Comparison of ENCODE assay signal across 11 cellular contexts in the genomic region with DNA sequence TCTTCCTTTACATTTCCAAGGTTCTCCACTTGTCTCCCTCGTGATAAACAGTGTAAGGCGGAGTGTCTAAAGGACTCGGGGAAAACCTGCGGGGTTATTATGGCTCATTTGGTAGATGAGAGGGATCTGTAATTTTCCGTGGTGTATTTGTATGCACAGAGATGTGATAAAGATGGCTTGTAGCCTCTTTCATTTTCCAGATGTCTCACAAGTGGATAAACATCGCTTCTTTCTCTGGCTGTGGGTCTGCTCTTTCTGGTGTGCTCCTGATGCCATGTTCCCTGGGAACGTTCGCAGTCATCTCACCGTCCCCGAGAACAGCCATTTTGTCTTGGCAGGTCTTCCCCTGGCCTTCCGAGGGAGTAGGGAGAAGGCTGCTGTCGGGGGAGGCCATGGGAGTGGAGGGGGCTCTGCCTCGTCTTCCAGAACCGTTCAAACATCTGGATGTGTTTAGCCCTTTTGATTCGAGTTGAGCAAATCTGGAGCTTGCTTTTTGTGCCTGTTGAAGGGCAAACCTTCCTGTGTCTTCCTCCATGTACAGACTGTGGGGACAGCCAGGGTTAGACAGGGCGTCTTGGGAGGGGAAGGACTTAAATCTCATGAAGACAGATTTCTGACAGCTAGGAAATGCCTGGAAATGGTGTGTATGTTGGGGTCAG.
A peak's percentile ranks its signal among the peaks of the same experiment; 100 is the strongest.
DNase-seq lines count a peak whose midpoint lies in the region; ATAC-seq and FAIRE-seq lines count a peak whose summit lies in the region.
"Had no signal": no experiment of that assay in that cellular context is flagged by ENCODE, and none has a peak within 500 bp of the region (broad histone marks: within the 10 kb centered on the region; RNA-seq: fewer than 3 reads in every experiment).

No MANE protein-coding gene starts in this region.

- H3K36me3 ChIP-seq in HUES48 (ENCODE audit: control insufficient read depth, insufficient read depth, low read length), result no peaks in the 10 kb centered on the region
- H3K36me3 ChIP-seq: right lobe of liver had no signal

- no peak overlapping the region for H3K9ac ChIP-seq in HUES48 (ENCODE audit: low read depth, low read length)

- H3K4me1 ChIP-seq in HUES48 (ENCODE audit: control insufficient read depth, insufficient read depth, low read length), result peaks cover 33% of the 10 kb centered on the region
- H3K4me1 ChIP-seq: right lobe of liver had no signal

- intact Hi-C loops in left cardiac atrium (cut with DNase I), result no loop called here

- H3K27ac ChIP-seq in HUES48 (ENCODE audit: low read depth, low read length) (peak overlapping the region; percentile 67), substantia nigra (ENCODE audit: low read depth, low read length, poor library complexity, severe bottlenecking) (peak overlapping the region; percentile 54)
- H3K27ac ChIP-seq: right lobe of liver had no signal

- H3K27me3 ChIP-seq in HUES48 (ENCODE audit: control insufficient read depth, insufficient read depth, low read length), result no peaks in the 10 kb centered on the region
- H3K27me3 ChIP-seq: right lobe of liver had no signal

- no peak overlapping the region for H3K4me3 ChIP-seq in HUES48 (ENCODE audit: low read depth, low read length)
- H3K4me3 ChIP-seq: right lobe of liver had no signal

- peak; percentile 5 to 18 for ATAC-seq in left cardiac atrium

- no peak for FAIRE-seq in frontal cortex (lab: Jason Lieb, UNC)

- DNase-seq in NCI-H69 (lab: John Stamatoyannopoulos, UW) (peak; percentile 68), left cardiac atrium (no peak), substantia nigra (lab: John Stamatoyannopoulos, UW) (no peak), HuH-7 (ENCODE audit: low spot score) (no peak), frontal cortex (ENCODE audit: low spot score in 2 of 2) (no peak)
- no peak for DNase-seq in stimulated activated CD4-positive, alpha-beta T cell treated with anti-CD3 and anti-CD28 coated beads, Interleukin-2, amount 100 ng/mL, for 48 hours
- DNase-seq: activated naive CD4-positive, alpha-beta T cell treated with Interleukin-2 at 50 U/mL for 16 hours; naive B cell; NCI-H226; right lobe of liver had no signal

- no peaks in the 10 kb centered on the region for H3K9me3 ChIP-seq in HUES48 (ENCODE audit: control insufficient read depth, insufficient read depth, low read length)
- H3K9me3 ChIP-seq: right lobe of liver had no signal
